8 cellular contexts compared by ENCODE assay signal in the genomic region with DNA sequence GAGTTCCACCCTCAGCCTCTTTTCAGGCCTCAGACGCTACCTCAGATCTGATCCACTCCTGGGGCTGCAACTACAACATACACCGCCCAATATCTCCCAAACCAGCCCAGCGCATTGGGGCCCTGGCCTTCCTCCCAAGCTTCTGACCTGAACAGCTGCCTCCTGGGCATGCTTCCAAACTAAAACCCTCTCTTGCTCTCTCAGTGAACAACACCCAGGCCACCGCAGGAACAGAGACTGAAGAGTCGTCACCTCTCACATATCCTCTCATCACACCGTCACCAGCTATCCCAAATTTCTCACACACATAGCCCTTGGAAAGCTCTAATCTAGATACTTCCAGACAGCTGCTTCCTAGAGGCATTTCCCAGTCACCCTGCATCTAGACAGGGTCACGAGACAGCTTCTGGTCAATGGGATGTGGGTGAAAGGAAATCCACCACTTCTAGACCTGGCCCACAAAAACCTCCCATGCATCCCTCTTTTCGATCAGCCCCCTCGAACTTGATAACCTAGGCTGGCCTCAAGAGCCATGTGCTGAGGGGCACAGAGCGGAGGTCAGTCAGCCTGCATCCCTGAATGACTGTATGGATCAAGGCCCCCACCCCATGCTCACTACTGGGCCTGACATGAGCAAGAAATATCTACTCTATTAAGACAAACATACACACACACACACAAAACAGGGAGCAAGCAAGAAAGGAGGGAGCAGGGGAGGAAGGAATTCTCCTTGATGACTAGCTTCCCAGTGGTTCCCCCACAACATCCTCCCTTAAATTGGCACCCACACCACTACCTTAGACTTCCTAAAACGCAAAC. TPM values are rescaled to one million over a fixed set of nuclear protein-coding genes. Genes with fewer than 3 reads are reported as not detected.
A peak's percentile ranks its signal among the peaks of the same experiment; 100 is the strongest.
DNase-seq lines count a peak whose midpoint lies in the region; ATAC-seq and TF ChIP-seq lines count a peak whose summit lies in the region.

No MANE protein-coding gene starts in this region.

- peaks cover 8% of the 10 kb centered on the region for H3K9me3 ChIP-seq in BLaER1
- H3K9me3 ChIP-seq in mononuclear cell (ENCODE audit: low read depth, low read length) = peaks cover 1% of the 10 kb centered on the region
- H3K9me3 ChIP-seq in GM23248 (ENCODE audit: low read depth) = no peaks in the 10 kb centered on the region

- H3K27me3 Mint-ChIP-seq in brain = peaks cover 50% of the 10 kb centered on the region

- TF ChIP-seq CTCF in brain (conservative IDR thresholded peaks at IDR 0.05) = no peak

- peaks cover 22% of the 10 kb centered on the region for H3F3A ChIP-seq in GM23248 (ENCODE audit: insufficient read depth)

- no peak for ATAC-seq in HG03521 (IDR thresholded peaks at IDR 0.05; ENCODE audit: unreplicated experiment)
- ATAC-seq in GM19397 (IDR thresholded peaks at IDR 0.05; ENCODE audit: unreplicated experiment) = no peak

- peak overlapping the region; percentile 52 to 83 (median 79) for H3K4me3 Mint-ChIP-seq in brain

- no peaks in the 10 kb centered on the region for H3K9me2 ChIP-seq in GM23248 (ENCODE audit: insufficient read depth)

- no peaks in the 10 kb centered on the region for H3K79me2 ChIP-seq in GM23248 (ENCODE audit: insufficient read depth)

- H3K27ac Mint-ChIP-seq in brain = peak overlapping the region in 2 of 5 experiments; percentile 12 to 41

- no peaks in the 10 kb centered on the region for H3K27me3 ChIP-seq in BLaER1
- no peaks in the 10 kb centered on the region for H3K27me3 ChIP-seq in mononuclear cell (ENCODE audit: insufficient read depth, low read length)
- H3K27me3 ChIP-seq in GM23248 (replicated peaks; ENCODE audit: insufficient read depth) = no peaks in the 10 kb centered on the region

- peaks cover 17% of the 10 kb centered on the region for H3K4me1 Mint-ChIP-seq in brain

- H3K27ac ChIP-seq in BLaER1 = no peak overlapping the region
- H3K27ac ChIP-seq in GM23248 = no peak overlapping the region

- DNase-seq in NCI-H1694 (lab: John Stamatoyannopoulos, UW) = peak; percentile 28
- DNase-seq in amniotic stem cell (lab: John Stamatoyannopoulos, UW) = no peak
- DNase-seq in GM23248 = no peak

- H3K9me3 Mint-ChIP-seq in brain = peaks cover 12 to 19% (median 14%) of the 10 kb centered on the region in 5 experiments

- H3K9ac ChIP-seq in BLaER1 = peak overlapping the region; percentile 87; the same call in 1 of the 2 replicates
- no peak overlapping the region for H3K9ac ChIP-seq in GM23248

- in situ Hi-C loops in GM23248 (cut with MboI) = no loop called here

- H2AFZ ChIP-seq in GM23248 = no peak overlapping the region

- H3K4me3 ChIP-seq in BLaER1 = peak overlapping the region; percentile 89
- peak overlapping the region; percentile 81 for H3K4me3 ChIP-seq in mononuclear cell (ENCODE audit: low read length)
- no peak overlapping the region for H3K4me3 ChIP-seq in GM23248

- no peaks in the 10 kb centered on the region for H3K36me3 Mint-ChIP-seq in brain

- H3K36me3 ChIP-seq in BLaER1 (peaks cover 25% of the 10 kb centered on the region), GM23248 (ENCODE audit: low read depth) (no peaks in the 10 kb centered on the region)

- peaks cover 26% of the 10 kb centered on the region for H3K4me1 ChIP-seq in BLaER1
- H3K4me1 ChIP-seq in mononuclear cell (ENCODE audit: insufficient read depth, low read length) = peaks cover 53% of the 10 kb centered on the region
- H3K4me1 ChIP-seq in GM23248 (ENCODE audit: insufficient read depth) = peaks cover 16% of the 10 kb centered on the region

- H3K4me2 ChIP-seq in BLaER1 (peak overlapping the region; percentile 92), GM23248 (ENCODE audit: unreplicated experiment) (no peak overlapping the region)

- peaks cover 46% of the 10 kb centered on the region for H4K20me1 ChIP-seq in BLaER1
- no peaks in the 10 kb centered on the region for H4K20me1 ChIP-seq in GM23248 (ENCODE audit: insufficient read depth)

- 92 to 95% methylated on average over 11 of the region's 11 CpGs for WGBS in GM23248 (ENCODE audit: low coverage in 1 of 2, low lambda C conversion rate in 2 of 2, missing lambda C conversion rate in 2 of 2), 2 experiments

RNA-seq across cellular contexts. Expression of a gene that starts 1.8 kb away (rescaled TPM):
- polyA plus RNA-seq in brain (ENCODE audit: insufficient read depth, low read depth, low replicate concordance) = 5.4 TPM
- 70.6 TPM for total RNA-seq in mononuclear cell
- 10.4 and 11.0 TPM in 2 replicates for total RNA-seq in GM23248 (2014; rRNA removed; shearing (Covaris generic))
- polyA plus RNA-seq in GM23248 (2016; fragmentation: Nextera tagmentation; extraction: Ambion mirVana) = 4.9 and 5.4 TPM in 2 replicates
